In the genomic region with DNA sequence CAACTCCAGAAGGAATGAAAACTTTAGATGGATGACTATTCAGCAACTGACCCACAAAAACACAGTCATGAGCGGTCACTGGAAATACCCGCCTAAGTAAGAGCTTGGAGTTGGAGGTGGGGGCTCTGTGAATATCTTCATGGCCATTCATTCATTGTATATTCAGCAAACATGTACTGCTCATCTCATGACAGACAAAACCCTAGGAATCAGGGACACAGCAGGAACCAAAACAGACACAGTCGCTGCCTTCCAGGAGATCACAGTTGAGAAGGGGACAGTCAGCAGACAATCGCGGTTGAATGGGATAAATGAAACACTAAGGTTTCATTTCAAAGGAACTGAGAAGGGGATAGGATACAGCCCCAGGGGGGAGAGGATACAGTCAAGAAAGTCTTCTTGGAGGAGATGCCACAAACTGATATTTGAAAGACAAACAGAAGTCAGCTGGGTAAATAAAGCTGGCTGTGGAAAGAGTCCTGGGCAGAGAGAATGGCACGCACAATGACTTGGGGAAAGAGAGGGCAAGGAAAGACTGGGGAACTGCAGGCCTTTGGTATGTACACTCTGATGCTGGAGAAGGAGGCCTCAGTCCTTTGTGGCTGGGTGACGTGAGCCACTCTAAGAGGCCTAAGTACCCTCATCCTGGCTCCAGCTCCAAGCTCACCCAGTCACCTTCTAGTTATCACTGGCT, we compare ENCODE assay signal across 21 cellular contexts. TPM values are rescaled to one million over a fixed set of nuclear protein-coding genes. Genes with fewer than 3 reads are reported as not detected.
DNase-seq lines count a peak whose midpoint lies in the region; ATAC-seq, FAIRE-seq and TF ChIP-seq lines count a peak whose summit lies in the region.
"Had no signal": no experiment of that assay in that cellular context is flagged by ENCODE, and none has a peak within 500 bp of the region (broad histone marks: within the 10 kb centered on the region; RNA-seq: fewer than 3 reads in every experiment).

No MANE protein-coding gene starts in this region.

- no peaks in the 10 kb centered on the region for H3K36me3 Mint-ChIP-seq in CD14-positive monocyte
- H3K36me3 Mint-ChIP-seq: memory B cell; stimulated activated naive B cell treated with anti-CD40 and anti-IgM and Interleukin-4, amounts not matched to agents 10 μg/mL and 1 μg/mL and 100 μg/mL, for 72 hours had no signal

- no peaks in the 10 kb centered on the region for H3K27me3 ChIP-seq in HUES64 (ENCODE audit: insufficient read depth, low read length)
- no peaks in the 10 kb centered on the region for H3K27me3 ChIP-seq in brain microvascular endothelial cell (replicated peaks)
- no peaks in the 10 kb centered on the region for H3K27me3 ChIP-seq in lung (ENCODE audit: control insufficient read depth, insufficient read depth)

- no peak overlapping the region for H3K4me3 Mint-ChIP-seq in CD14-positive monocyte
- H3K4me3 Mint-ChIP-seq: activated naive CD4-positive, alpha-beta T cell treated with anti-CD3 and anti-CD28 coated beads for 36 hours; dendritic cell treated with granulocyte-macrophage colony-stimulating factor and Interleukin-4, amounts not matched to agents 40 ng/mL and 50 ng/mL, for 4 days; memory B cell; nephron; stimulated activated naive B cell treated with anti-CD40 and anti-IgM and Interleukin-4, amounts not matched to agents 10 μg/mL and 1 μg/mL and 100 μg/mL, for 72 hours had no signal

- H3K27me3 Mint-ChIP-seq in CD14-positive monocyte (ENCODE audit: low read depth in 3 of 3): peaks cover 0 to 3% (median 0%) of the 10 kb centered on the region in 3 donors

- peak overlapping the region; percentile 72 to 83 for H3K27ac ChIP-seq in A549
- peak overlapping the region; percentile 56; the same call in 1 of the 2 replicates for H3K27ac ChIP-seq in HUES64 (ENCODE audit: low read depth, low read length)
- peak overlapping the region; percentile 62 for H3K27ac ChIP-seq in brain microvascular endothelial cell
- peak overlapping the region in 1 of 2 donors; percentile 56 for H3K27ac ChIP-seq in lung (ENCODE audit: low read depth in 1 of 2, low read length in 1 of 2)
- H3K27ac ChIP-seq: C4-2B, epithelial cell of prostate had no signal

- no peaks in the 10 kb centered on the region for H3K4me1 Mint-ChIP-seq in CD14-positive monocyte
- H3K4me1 Mint-ChIP-seq: memory B cell; nephron; stimulated activated naive B cell treated with anti-CD40 and anti-IgM and Interleukin-4, amounts not matched to agents 10 μg/mL and 1 μg/mL and 100 μg/mL, for 72 hours had no signal

- CTCF ChIA-PET in A549 (lab: Yijun Ruan, JAX): interaction anchor here (0.6 to 5.0 kb wide), 5 partner anchors 8 to 48 kb away, joined by 3 to 42 read pairs (median 4); a partner anchor contains a TSS

- peak; percentile 93 for FAIRE-seq in A549 (lab: Jason Lieb, UNC)

- no peak for TF ChIP-seq POLR2A in A549 (IDR thresholded peaks at IDR 0.05; ENCODE audit: low read length)

- TF ChIP-seq EP300 in A549 (IDR thresholded peaks at IDR 0.05): peak; percentile 42 to 67; a peak in 3 of 5 replicates

- POLR2A ChIA-PET in A549 (lab: Yijun Ruan, JAX): interaction anchor here (1.2 to 4.5 kb wide), 4 partner anchors 12 to 53 kb away, joined by 3 to 51 read pairs (median 16); a partner anchor contains a TSS

- in situ Hi-C loops in brain microvascular endothelial cell (cut with HindIII; ENCODE audit: low pct_ligation_motif_present, low sequenced_read_pairs): no loop called here

- intact Hi-C loops in CD14-positive monocyte (cut with micrococcal nuclease): no loop called here

- no peak for TF ChIP-seq CTCF in A549 (IDR thresholded peaks at IDR 0.05)
- no peak for TF ChIP-seq CTCF in brain microvascular endothelial cell (IDR thresholded peaks at IDR 0.05; ENCODE audit: low read depth, low read length, missing control alignments)
- no peak for TF ChIP-seq CTCF in lung (IDR thresholded peaks at IDR 0.05; ENCODE audit: control extremely low read depth, extremely low read depth)
- TF ChIP-seq CTCF in CD14-positive monocyte (IDR thresholded peaks at IDR 0.05): no peak

- H3K36me3 ChIP-seq in HUES64 (ENCODE audit: insufficient read depth, low read length): no peaks in the 10 kb centered on the region
- H3K36me3 ChIP-seq in brain microvascular endothelial cell (replicated peaks): no peaks in the 10 kb centered on the region
- H3K36me3 ChIP-seq in lung (ENCODE audit: control insufficient read depth in 2 of 2, insufficient read depth in 2 of 2, low read length in 2 of 2): no peaks in the 10 kb centered on the region

- no peaks in the 10 kb centered on the region for H3K9me3 ChIP-seq in A549
- no peaks in the 10 kb centered on the region for H3K9me3 ChIP-seq in HUES64 (ENCODE audit: insufficient read depth, low read depth, low read length)
- no peaks in the 10 kb centered on the region for H3K9me3 ChIP-seq in lung (ENCODE audit: control insufficient read depth in 2 of 2, insufficient read depth in 1 of 2, low read length in 1 of 2)
- H3K9me3 ChIP-seq: SK-N-SH had no signal

- ATAC-seq in A549 (peak; percentile 86 to 94), lung (ENCODE audit: insufficient read depth, low FRiP score) (peak; percentile 37)
- ATAC-seq: stimulated activated naive B cell treated with anti-CD40 and anti-IgM and Interleukin-4, amounts not matched to agents 10 μg/mL and 1 μg/mL and 100 μg/mL, for 72 hours had no signal

- peak overlapping the region in 1 of 7 donors; percentile 19 for H3K27ac Mint-ChIP-seq in CD14-positive monocyte
- H3K27ac Mint-ChIP-seq: activated naive CD4-positive, alpha-beta T cell treated with anti-CD3 and anti-CD28 coated beads for 36 hours; dendritic cell treated with granulocyte-macrophage colony-stimulating factor and Interleukin-4, amounts not matched to agents 40 ng/mL and 50 ng/mL, for 4 days; memory B cell; nephron; stimulated activated naive B cell treated with anti-CD40 and anti-IgM and Interleukin-4, amounts not matched to agents 10 μg/mL and 1 μg/mL and 100 μg/mL, for 72 hours had no signal

- peak overlapping the region; percentile 7; the same call in 1 of the 3 replicates for H3K4me3 ChIP-seq in A549
- no peak overlapping the region for H3K4me3 ChIP-seq in HUES64 (ENCODE audit: low read length)
- no peak overlapping the region for H3K4me3 ChIP-seq in brain microvascular endothelial cell (ENCODE audit: low read depth, low read length)
- no peak overlapping the region for H3K4me3 ChIP-seq in lung

- H3K4me2 ChIP-seq in A549: peak overlapping the region; percentile 80
- H3K4me2 ChIP-seq: SK-N-SH had no signal

- TF ChIP-seq RAD21 in A549 (conservative IDR thresholded peaks at IDR 0.05 in 1 of 2, IDR thresholded peaks at IDR 0.05 in 1 of 2): no peak; a peak in 1 of 5 replicates

- DNase-seq in A549 (ENCODE audit: low read depth in 1 of 2, low spot score in 1 of 2) (peak; percentile 58 to 91), brain microvascular endothelial cell (peak; percentile 52), lung (ENCODE audit: low spot score) (peak; percentile 42), SW480 (ENCODE audit: low spot score) (no peak), NCI-H187 treated with DMSO at 0.1 percent for 48 hours (lab: John Stamatoyannopoulos, UW) (no peak), CD14-positive monocyte (ENCODE audit: low spot score) (no peak), ureter (ENCODE audit: low spot score) (no peak)
- DNase-seq: activated CD4-positive, alpha-beta T cell treated with anti-CD3 and anti-CD28 coated beads, Interleukin-2, amount 50 U/mL, for 4 hours; activated naive CD4-positive, alpha-beta T cell treated with anti-CD3 and anti-CD28 coated beads for 36 hours; activated T-cell treated with anti-CD3 and anti-CD28 coated beads for 4 hours; DMS79; NCI-H187; NCI-H524; SK-N-SH; stimulated activated naive B cell treated with anti-CD40 and anti-IgM and Interleukin-4, amounts not matched to agents 10 μg/mL and 1 μg/mL and 100 μg/mL, for 72 hours had no signal

- no peak overlapping the region for H3K9ac ChIP-seq in HUES64 (ENCODE audit: low read depth, low read length)
- H3K9ac ChIP-seq: SK-N-SH had no signal

- WGBS in A549 (ENCODE audit: missing lambda C conversion rate): 7% methylated on average over 7 of the region's 7 CpGs
- 34% methylated on average over 5 of the region's 7 CpGs for WGBS in HUES64
- WGBS in lung, 2 donors: 84 to 90% methylated on average over 7 of the region's 7 CpGs

- H3K9me3 Mint-ChIP-seq in CD14-positive monocyte: peaks cover 0 to 8% (median 3%) of the 10 kb centered on the region in 7 donors
- H3K9me3 Mint-ChIP-seq: activated naive CD4-positive, alpha-beta T cell treated with anti-CD3 and anti-CD28 coated beads for 36 hours; dendritic cell treated with granulocyte-macrophage colony-stimulating factor and Interleukin-4, amounts not matched to agents 40 ng/mL and 50 ng/mL, for 4 days; memory B cell; nephron had no signal

- H3K4me1 ChIP-seq in A549 (peaks cover 37% of the 10 kb centered on the region), HUES64 (ENCODE audit: insufficient read depth, low read length) (peaks cover 19% of the 10 kb centered on the region), lung (ENCODE audit: control insufficient read depth in 2 of 2, insufficient read depth in 2 of 2, low read length in 2 of 2) (peaks cover 2% of the 10 kb centered on the region in 2 donors)

TF ChIP-seq in A549, 52 proteins besides CTCF, POLR2A, EP300 and RAD21 (continues in another document):
- TF ChIP-seq, protein P1, sequence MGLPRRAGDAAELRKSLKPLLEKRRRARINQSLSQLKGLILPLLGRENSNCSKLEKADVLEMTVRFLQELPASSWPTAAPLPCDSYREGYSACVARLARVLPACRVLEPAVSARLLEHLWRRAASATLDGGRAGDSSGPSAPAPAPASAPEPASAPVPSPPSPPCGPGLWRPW (IDR thresholded peaks at IDR 0.05): no peak
- TF ChIP-seq GATA3 (IDR thresholded peaks at IDR 0.05; ENCODE audit: borderline replicate concordance) (peak; percentile 95), RNF2 (IDR thresholded peaks at IDR 0.05; ENCODE audit: borderline replicate concordance, low read depth) (no peak)
- TF ChIP-seq, protein P2, sequence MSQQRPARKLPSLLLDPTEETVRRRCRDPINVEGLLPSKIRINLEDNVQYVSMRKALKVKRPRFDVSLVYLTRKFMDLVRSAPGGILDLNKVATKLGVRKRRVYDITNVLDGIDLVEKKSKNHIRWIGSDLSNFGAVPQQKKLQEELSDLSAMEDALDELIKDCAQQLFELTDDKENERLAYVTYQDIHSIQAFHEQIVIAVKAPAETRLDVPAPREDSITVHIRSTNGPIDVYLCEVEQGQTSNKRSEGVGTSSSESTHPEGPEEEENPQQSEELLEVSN (IDR thresholded peaks at IDR 0.05; ENCODE audit: borderline replicate concordance, low read depth): no peak

RNA-seq across cellular contexts. Expression of a gene that starts 45.4 kb away (rescaled TPM):
- polyA plus RNA-seq in A549 (2011; rRNA removed) (85.4 and 86.1 TPM in 2 replicates), A549 (2017; fragmentation: RNase III; extraction: RNeasy Plus Mini Kit Qiagen cat#74134 plus additional on column Dnase treatment) (64.3 to 73.2 TPM (median 67.7 TPM) in 3 replicates), lung (100 to 1,000 TPM in 1 of 2 donors, 10 to 100 TPM in 1; 33.6 to 179 TPM), CD14-positive monocyte (under 1 TPM in 1 of 2 donors, not detected in 1; 0.51 TPM)
- 107 and 123 TPM in 2 replicates for polyA plus RNA-seq in A549 (2012; cell fraction: cytosol; rRNA removed)
- 121 and 126 TPM in 2 replicates for polyA plus RNA-seq in A549 (2012; cell fraction: nucleus; rRNA removed)
- polyA minus RNA-seq in A549 (2011; rRNA and poly(A)+ RNA removed): 51.7 and 55.9 TPM in 2 replicates
- polyA plus RNA-seq in HUES64 (2013, experiment 1 of 2): 20.9 TPM
- polyA plus RNA-seq in HUES64 (2013, experiment 2 of 2): 19.7 TPM
- total RNA-seq in lung (100 to 1,000 TPM in 1 of 2 donors, 10 to 100 TPM in 1; 95.7 to 101 TPM), ureter (43.3 TPM)

Comparison
In these comparisons a context has a peak if more than half of its experiments do, and no peak if none do; other contexts are left out.
1. DNase-seq: peak in A549 (2 of 2), brain microvascular endothelial cell (single experiment) and lung (single experiment); none in SW480 (single experiment), NCI-H187 treated with DMSO at 0.1 percent for 48 hours (single experiment), CD14-positive monocyte (single experiment) and ureter (single experiment).
2. RNA of a gene that starts 45.4 kb away (polyA plus RNA-seq): 33.6 to 179 TPM in lung and 64.3 to 126 TPM in A549; 0.51 TPM in CD14-positive monocyte; every median in the first group is over 10 times any median in the second.